8 cellular contexts compared by ENCODE assay signal in genomic region chr2:70190086-70190412, GRCh38. TPM values are rescaled to one million over a fixed set of nuclear protein-coding genes. Genes with fewer than 3 reads are reported as not detected.
DNase-seq lines count a peak whose midpoint lies in the region; ATAC-seq and TF ChIP-seq lines count a peak whose summit lies in the region.

No MANE protein-coding gene starts in this region.

- POLR2A ChIA-PET in CD8-positive, alpha-beta T cell (lab: Charles Lee): interaction anchor here (1.2 to 2.8 kb wide), 11 partner anchors 9 to 361 kb away, joined by 4 to 26 read pairs (median 13); partner anchors contain the start of genes GMCL1, MXD1, PCYOX1 and SNRPG
- POLR2A ChIA-PET in naive thymus-derived CD8-positive, alpha-beta T cell (lab: Charles Lee): interaction anchor here (0.7 to 3.9 kb wide), 21 partner anchors 12 to 1037 kb away, joined by 3 to 45 read pairs (median 7); partner anchors contain the start of genes FAM136A, GMCL1, MXD1 and PAIP2B

- H3K4me3 Mint-ChIP-seq in CD8-positive, alpha-beta T cell: peak overlapping the region; percentile 100
- peak overlapping the region; percentile 82 for H3K4me3 Mint-ChIP-seq in endodermal cell
- H3K4me3 Mint-ChIP-seq in naive thymus-derived CD8-positive, alpha-beta T cell: peak overlapping the region; percentile 88 to 99 (median 96)

- no peak for ATAC-seq in CD8-positive, alpha-beta T cell
- peak; percentile 9 for ATAC-seq in GM19328 (IDR thresholded peaks at IDR 0.05; ENCODE audit: unreplicated experiment)
- ATAC-seq in HG03439 (IDR thresholded peaks at IDR 0.05; ENCODE audit: unreplicated experiment): peak; percentile 30
- ATAC-seq in naive thymus-derived CD8-positive, alpha-beta T cell: peak in 1 of 2 donors; percentile 3

- TF ChIP-seq CTCF in CD8-positive, alpha-beta T cell (IDR thresholded peaks at IDR 0.05): no peak
- no peak for TF ChIP-seq CTCF in WERI-Rb-1 (IDR thresholded peaks at IDR 0.05; ENCODE audit: low read depth, low read length)
- TF ChIP-seq CTCF in endodermal cell (conservative IDR thresholded peaks at IDR 0.05): no peak

- H3K9me3 ChIP-seq in CD8-positive, alpha-beta T cell (ENCODE audit: low read length): no peaks in the 10 kb centered on the region
- no peaks in the 10 kb centered on the region for H3K9me3 ChIP-seq in WERI-Rb-1 (ENCODE audit: severe bottlenecking)
- no peaks in the 10 kb centered on the region for H3K9me3 ChIP-seq in endodermal cell (ENCODE audit: control insufficient read depth, low read length)

- H3K27ac ChIP-seq in CD8-positive, alpha-beta T cell (ENCODE audit: low read depth, low read length): peak overlapping the region; percentile 88
- peak overlapping the region; percentile 96 for H3K27ac ChIP-seq in WERI-Rb-1
- H3K27ac ChIP-seq in endodermal cell (ENCODE audit: low read depth, low read length): no peak overlapping the region

- H3K36me3 ChIP-seq in CD8-positive, alpha-beta T cell (ENCODE audit: insufficient read depth, low read length): no peaks in the 10 kb centered on the region
- no peaks in the 10 kb centered on the region for H3K36me3 ChIP-seq in WERI-Rb-1
- H3K36me3 ChIP-seq in endodermal cell (ENCODE audit: control insufficient read depth, insufficient read depth, low read length): no peaks in the 10 kb centered on the region

- peak in 3 of 7 experiments; percentile 12 to 51 (median 35) for DNase-seq in CD8-positive, alpha-beta T cell
- no peak for DNase-seq in WERI-Rb-1
- peak; percentile 65 for DNase-seq in endodermal cell
- peak in 1 of 10 donors; percentile 13 for DNase-seq in naive thymus-derived CD8-positive, alpha-beta T cell
- DNase-seq in ureter (ENCODE audit: low spot score): peak; percentile 44
- DNase-seq in NCI-H1436 treated with DMSO at 0.1 percent for 48 hours (lab: John Stamatoyannopoulos, UW): no peak

- CTCF ChIA-PET in CD8-positive, alpha-beta T cell (lab: Charles Lee): interaction anchor here (0.7 to 1.2 kb wide), 2 partner anchors 9 to 99 kb away, joined by 3 read pairs; no protein-coding TSS in a partner anchor

- peak overlapping the region; percentile 54 for H3K9ac ChIP-seq in endodermal cell (ENCODE audit: extremely low read depth, low read length, poor library complexity, severe bottlenecking)

- H3K9me3 Mint-ChIP-seq in CD8-positive, alpha-beta T cell: no peaks in the 10 kb centered on the region
- no peaks in the 10 kb centered on the region for H3K9me3 Mint-ChIP-seq in endodermal cell
- no peaks in the 10 kb centered on the region for H3K9me3 Mint-ChIP-seq in naive thymus-derived CD8-positive, alpha-beta T cell

- WGBS in endodermal cell (ENCODE audit: insufficient coverage in 1 of 2, insufficient read length in 1 of 2), 2 experiments: 16 to 100% methylated on average over 1 to 8 of the region's 8 CpGs

- peaks cover 12% of the 10 kb centered on the region for H3K36me3 Mint-ChIP-seq in CD8-positive, alpha-beta T cell
- no peaks in the 10 kb centered on the region for H3K36me3 Mint-ChIP-seq in endodermal cell (ENCODE audit: low read depth)
- H3K36me3 Mint-ChIP-seq in naive thymus-derived CD8-positive, alpha-beta T cell: peaks cover 0 to 3% (median 0%) of the 10 kb centered on the region in 3 donors

- H3K27me3 ChIP-seq in CD8-positive, alpha-beta T cell (ENCODE audit: insufficient read depth, low read length): no peaks in the 10 kb centered on the region
- H3K27me3 ChIP-seq in WERI-Rb-1 (ENCODE audit: insufficient read depth, low read depth, severe bottlenecking) (no peaks in the 10 kb centered on the region), endodermal cell (ENCODE audit: control insufficient read depth, insufficient read depth, low read length, poor library complexity, severe bottlenecking) (no peaks in the 10 kb centered on the region)

- peaks cover 24% of the 10 kb centered on the region for H3K4me1 Mint-ChIP-seq in CD8-positive, alpha-beta T cell (ENCODE audit: low read depth)
- H3K4me1 Mint-ChIP-seq in endodermal cell: peaks cover 3% of the 10 kb centered on the region
- peaks cover 9 to 25% (median 21%) of the 10 kb centered on the region in 4 donors for H3K4me1 Mint-ChIP-seq in naive thymus-derived CD8-positive, alpha-beta T cell

- H3K4me3 ChIP-seq in CD8-positive, alpha-beta T cell (ENCODE audit: low read depth, low read length): peak overlapping the region; percentile 82
- H3K4me3 ChIP-seq in WERI-Rb-1 (ENCODE audit: low read depth, low read length) (peak overlapping the region; percentile 52), endodermal cell (ENCODE audit: low read length) (peak overlapping the region; percentile 96)

- intact Hi-C loops in CD8-positive, alpha-beta T cell (cut with DNase I, micrococcal nuclease): loop anchor here (1.0 to 5.0 kb wide), 12 partner anchors 48 to 361 kb away; partner anchors contain the start of genes SNRNP27 (in 2 of the 2), FAM136A (in 1 of the 2), GMCL1 (in 1 of the 2) and MXD1 (in 1 of the 2)

- peaks cover under 1% of the 10 kb centered on the region for H3K27me3 Mint-ChIP-seq in CD8-positive, alpha-beta T cell (ENCODE audit: low read depth)
- H3K27me3 Mint-ChIP-seq in endodermal cell (ENCODE audit: insufficient read depth): no peaks in the 10 kb centered on the region
- no peaks in the 10 kb centered on the region for H3K27me3 Mint-ChIP-seq in naive thymus-derived CD8-positive, alpha-beta T cell

- H3K4me1 ChIP-seq in CD8-positive, alpha-beta T cell (ENCODE audit: insufficient read depth, low read length): peaks cover 5% of the 10 kb centered on the region
- no peaks in the 10 kb centered on the region for H3K4me1 ChIP-seq in endodermal cell (ENCODE audit: control insufficient read depth, insufficient read depth, low read length)

- peak overlapping the region; percentile 100 for H3K27ac Mint-ChIP-seq in CD8-positive, alpha-beta T cell
- H3K27ac Mint-ChIP-seq in endodermal cell: peak overlapping the region; percentile 99
- peak overlapping the region; percentile 96 to 100 (median 99) for H3K27ac Mint-ChIP-seq in naive thymus-derived CD8-positive, alpha-beta T cell

RNA-seq across cellular contexts. Expression of gene C2orf42, which starts 0.8 kb away (rescaled TPM):
- total RNA-seq in CD8-positive, alpha-beta T cell: 10 to 100 TPM; 14.7 to 16.8 TPM
- total RNA-seq in endodermal cell (10 to 100 TPM; 12.3 to 16.5 TPM), ureter (22.0 TPM)
- 8.7 TPM for polyA plus RNA-seq in endodermal cell (2013, experiment 1 of 2)
- polyA plus RNA-seq in endodermal cell (2013, experiment 2 of 2): 11.0 TPM
- total RNA-seq in naive thymus-derived CD8-positive, alpha-beta T cell: 10 to 100 TPM; 36.6 to 40.3 TPM
- polyA plus RNA-seq in naive thymus-derived CD8-positive, alpha-beta T cell: 10 to 100 TPM; 19.6 to 31.1 (median 19.9) TPM

RNA-seq across cellular contexts. Expression of gene TIA1, which starts 58.4 kb away (rescaled TPM):
- total RNA-seq in CD8-positive, alpha-beta T cell: 10 to 100 TPM; 55.9 to 62.6 TPM
- total RNA-seq in endodermal cell (100 to 1,000 TPM; 217 to 256 TPM), ureter (160 TPM)
- 249 TPM for polyA plus RNA-seq in endodermal cell (2013, experiment 1 of 2)
- 236 TPM for polyA plus RNA-seq in endodermal cell (2013, experiment 2 of 2)
- 100 to 1,000 TPM; 201 to 202 TPM for total RNA-seq in naive thymus-derived CD8-positive, alpha-beta T cell
- 10 to 100 TPM; 37.0 to 62.6 (median 41.9) TPM for polyA plus RNA-seq in naive thymus-derived CD8-positive, alpha-beta T cell

Comparison
In these comparisons a context has a peak if more than half of its experiments do, and no peak if none do; other contexts are left out.
1. DNase-seq: peak in endodermal cell (single experiment) and ureter (single experiment); none in WERI-Rb-1 (single experiment) and NCI-H1436 treated with DMSO at 0.1 percent for 48 hours (single experiment).
2. Peak in every context shown above with its lines, with median percentiles within 50 percentile points of each other: H3K4me3 ChIP-seq, H3K27ac Mint-ChIP-seq and H3K4me3 Mint-ChIP-seq.